ENCODE assay signal across 7 cellular contexts in the genomic region with DNA sequence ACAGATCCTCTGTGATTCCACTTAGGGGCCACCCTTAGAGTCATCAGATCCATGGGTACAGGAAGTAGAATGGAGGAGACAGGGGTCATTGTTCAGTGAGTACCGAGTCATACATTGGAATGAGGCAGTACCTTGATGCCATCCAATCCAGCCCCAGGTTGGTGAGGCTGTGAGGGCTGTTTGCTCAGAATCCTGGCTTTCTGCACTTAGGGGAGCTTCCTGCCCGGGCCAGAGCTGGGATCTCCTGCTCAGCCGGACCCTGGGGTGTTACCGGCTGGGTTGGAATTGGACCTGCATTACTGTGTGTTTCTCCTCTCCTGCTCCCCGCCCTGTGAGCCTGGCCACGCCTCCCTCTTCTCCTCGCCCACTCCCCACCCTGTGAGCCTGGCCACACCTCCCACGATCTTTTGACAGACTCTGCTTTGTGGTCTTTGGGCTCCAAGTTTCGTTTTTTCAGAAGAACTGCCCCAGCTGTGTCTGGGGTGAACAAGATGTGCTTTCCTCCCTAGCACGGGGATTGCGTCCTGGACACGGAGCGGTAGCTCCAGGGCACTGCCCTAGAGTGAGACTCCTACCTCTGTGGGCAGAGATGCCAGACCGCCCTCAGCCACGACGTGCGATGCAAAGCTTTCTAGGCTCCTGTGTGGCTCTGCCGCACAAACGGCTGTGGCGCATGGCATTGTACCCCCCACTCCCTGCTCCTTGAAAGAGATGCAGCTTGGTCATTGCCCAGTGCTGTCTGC. TPM values are rescaled to one million over a fixed set of nuclear protein-coding genes. Genes with fewer than 3 reads are reported as not detected.
A peak's percentile ranks its signal among the peaks of the same experiment; 100 is the strongest.
DNase-seq lines count a peak whose midpoint lies in the region; ATAC-seq, FAIRE-seq and TF ChIP-seq lines count a peak whose summit lies in the region.

No MANE protein-coding gene starts in this region.

- no peak for TF ChIP-seq POLR2A in gastrocnemius medialis (IDR thresholded peaks at IDR 0.05)

- peaks cover 0 to 9% of the 10 kb centered on the region in 2 donors for H3K36me3 ChIP-seq in gastrocnemius medialis

- no peaks in the 10 kb centered on the region for H3K9me3 ChIP-seq in gastrocnemius medialis

- in situ Hi-C loops in gastrocnemius medialis (cut with MboI; ENCODE audit: low sequenced_read_pairs in 4 of 4) = no loop called here

- H3K4me3 ChIP-seq in gastrocnemius medialis = no peak overlapping the region

- no peaks in the 10 kb centered on the region for H3K27me3 ChIP-seq in gastrocnemius medialis

- FAIRE-seq in D721Med (lab: Jason Lieb, UNC) = no peak

- TF ChIP-seq CTCF in gastrocnemius medialis (IDR thresholded peaks at IDR 0.05 in 4 of 5, conservative IDR thresholded peaks at IDR 0.05 in 1 of 5) = no peak
- no peak for TF ChIP-seq CTCF in D721Med (IDR thresholded peaks at IDR 0.05; ENCODE audit: insufficient read depth, missing control alignments)

- DNase-seq in HK-2 (ENCODE audit: unreplicated experiment) (peak; percentile 84), gastrocnemius medialis (peak in 1 of 2 donors; percentile 65), SK-N-DZ (ENCODE audit: low spot score) (no peak), D721Med (ENCODE audit: insufficient read length, low spot score) (no peak)
- peak; percentile 57 to 72 for DNase-seq in activated CD8-positive, alpha-beta memory T cell treated with anti-CD3 and anti-CD28 coated beads for 4 hours (ENCODE audit: low read depth in 2 of 2)

- ATAC-seq in GM19351 (IDR thresholded peaks at IDR 0.05; ENCODE audit: unreplicated experiment) (peak; percentile 64), esophagus mucosa (peak; percentile 88), gastrocnemius medialis (peak; percentile 67 to 74)

- intact Hi-C loops in gastrocnemius medialis (cut with DNase I; ENCODE audit: low total_unique reads) = no loop called here

- peaks cover 24 to 32% of the 10 kb centered on the region in 2 donors for H3K4me1 ChIP-seq in gastrocnemius medialis

- H3K27ac ChIP-seq in gastrocnemius medialis = peak overlapping the region; percentile 76 to 82 (median 80)

RNA-seq across cellular contexts. Expression of a gene that starts 15.4 kb away (rescaled TPM):
- 11.1 TPM for total RNA-seq in esophagus mucosa
- total RNA-seq in gastrocnemius medialis = 1 to 10 TPM; 3.5 to 6.6 (median 4.8) TPM
- polyA plus RNA-seq in SK-N-DZ (2014; cell fraction: cytosol; rRNA removed) = 37.1 and 39.3 TPM in 2 replicates
- 55.2 and 61.2 TPM in 2 replicates for polyA plus RNA-seq in SK-N-DZ (2014; cell fraction: nucleus; rRNA removed)

RNA-seq across cellular contexts. Expression of a gene that starts 35.6 kb away (rescaled TPM):
- total RNA-seq in esophagus mucosa = 296 TPM
- 100 to 1,000 TPM; 285 to 440 (median 334) TPM for total RNA-seq in gastrocnemius medialis
- polyA plus RNA-seq in SK-N-DZ (2014; cell fraction: cytosol; rRNA removed) = 448 and 474 TPM in 2 replicates
- 397 and 472 TPM in 2 replicates for polyA plus RNA-seq in SK-N-DZ (2014; cell fraction: nucleus; rRNA removed)

RNA-seq across cellular contexts. Expression of a gene that starts 42.9 kb away (rescaled TPM):
- total RNA-seq in esophagus mucosa (71.9 TPM), gastrocnemius medialis (100 to 1,000 TPM; 329 to 469 (median 435) TPM)
- 85.0 and 89.0 TPM in 2 replicates for polyA plus RNA-seq in SK-N-DZ (2014; cell fraction: cytosol; rRNA removed)
- polyA plus RNA-seq in SK-N-DZ (2014; cell fraction: nucleus; rRNA removed) = 443 and 578 TPM in 2 replicates

RNA-seq across cellular contexts. Expression of a gene that starts 43.4 kb away (rescaled TPM):
- not detected for total RNA-seq in esophagus mucosa
- total RNA-seq in gastrocnemius medialis = 1 to 10 TPM in 2 of 4 donors, not detected in 2; 1.7 to 5.2 TPM
- polyA plus RNA-seq in SK-N-DZ (2014; cell fraction: cytosol; rRNA removed) = not detected in 2 replicates
- polyA plus RNA-seq in SK-N-DZ (2014; cell fraction: nucleus; rRNA removed) = 0.79 and 1.6 TPM in 2 replicates

RNA-seq across cellular contexts. Expression of a gene that starts 49.5 kb away (rescaled TPM):
- total RNA-seq in esophagus mucosa = 1.3 TPM
- 1 to 10 TPM in 3 of 4 donors, under 1 TPM in 1; 0.95 to 2.3 (median 1.7) TPM for total RNA-seq in gastrocnemius medialis
- 3.3 and 5.7 TPM in 2 replicates for polyA plus RNA-seq in SK-N-DZ (2014; cell fraction: cytosol; rRNA removed)
- polyA plus RNA-seq in SK-N-DZ (2014; cell fraction: nucleus; rRNA removed) = 151 and 179 TPM in 2 replicates

Comparison
In these comparisons a context has a peak if more than half of its experiments do, and no peak if none do; other contexts are left out.
1. DNase-seq: peak in HK-2 (single experiment) and activated CD8-positive, alpha-beta memory T cell treated with anti-CD3 and anti-CD28 coated beads for 4 hours (2 of 2); none in SK-N-DZ (single experiment) and D721Med (single experiment).
2. Peak in every context shown above with its lines, with median percentiles within 50 percentile points of each other: ATAC-seq.